Comparison of ENCODE assay signal across 24 cellular contexts in the genomic region with DNA sequence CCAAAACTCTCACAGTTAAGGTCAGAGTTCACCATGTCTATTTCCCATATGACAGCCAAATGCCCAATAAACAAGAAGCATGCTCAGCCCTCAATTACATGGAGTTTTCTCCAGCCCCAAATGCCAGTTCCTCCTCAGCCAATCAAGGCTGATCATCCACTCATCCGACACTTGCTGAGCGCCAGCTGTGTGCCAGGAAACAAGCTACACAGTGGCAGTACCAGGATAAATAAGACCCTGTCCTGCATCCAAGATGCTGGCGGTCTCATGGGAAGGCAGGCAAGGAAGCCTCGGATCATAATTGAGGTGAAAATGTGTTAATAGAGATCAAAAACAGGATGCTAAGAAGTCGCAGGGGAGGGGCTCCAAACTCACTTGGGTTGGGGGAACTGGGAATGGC. TPM values are rescaled to one million over a fixed set of nuclear protein-coding genes. Genes with fewer than 3 reads are reported as not detected.
DNase-seq lines count a peak whose midpoint lies in the region; ATAC-seq, FAIRE-seq and TF ChIP-seq lines count a peak whose summit lies in the region.
"Had no signal": no experiment of that assay in that cellular context is flagged by ENCODE, and none has a peak within 500 bp of the region (broad histone marks: within the 10 kb centered on the region; RNA-seq: fewer than 3 reads in every experiment).

No MANE protein-coding gene starts in this region.

- RAD21 ChIA-PET in GM12878 (lab: Charles Lee; ENCODE audit: unreplicated experiment): no interaction called here

- H2AFZ ChIP-seq in GM12878 (ENCODE audit: control insufficient read depth, low read depth, low read length): no peak overlapping the region

- H3K9ac ChIP-seq in BLaER1: no peak overlapping the region
- no peak overlapping the region for H3K9ac ChIP-seq in GM12878 (ENCODE audit: control insufficient read depth, insufficient read depth, low read length)

- SMC1A ChIA-PET in GM12878 (lab: Charles Lee; ENCODE audit: uncharacterized antibody, unreplicated experiment): interaction anchor here (1.3 to 1.7 kb wide), 2 partner anchors 19 to 153 kb away, joined by 4 to 5 read pairs; no protein-coding TSS in a partner anchor

- H3K4me1 Mint-ChIP-seq in CD4-positive, alpha-beta memory T cell: peaks cover 43 to 64% (median 53%) of the 10 kb centered on the region in 4 donors

- POLR2A ChIA-PET in CD4-positive, alpha-beta memory T cell (lab: Charles Lee; ENCODE audit: partially characterized antibody): no interaction called here
- POLR2A ChIA-PET in GM12878 (lab: Charles Lee): no interaction called here

- no peak overlapping the region for H3K4me3 Mint-ChIP-seq in CD4-positive, alpha-beta memory T cell

- TF ChIP-seq POLR2A in GM12878 (IDR thresholded peaks at IDR 0.05; ENCODE audit: low read depth, low read length): no peak

- in situ Hi-C loops in GM12878 (cut with MboI): no loop called here

- H3K4me3 ChIP-seq in BLaER1 (no peak overlapping the region), GM12878 (no peak overlapping the region), right atrium auricular region (no peak overlapping the region), left ventricle myocardium inferior (no peak overlapping the region)
- H3K4me3 ChIP-seq in CD4-positive, alpha-beta memory T cell (ENCODE audit: low read length in 2 of 2): no peak overlapping the region
- H3K4me3 ChIP-seq: ovary, suprapubic skin had no signal

- peaks cover 24% of the 10 kb centered on the region for H3K79me2 ChIP-seq in GM12878 (ENCODE audit: control insufficient read depth, insufficient read depth, low read length)

- peaks cover 59% of the 10 kb centered on the region for H3K36me3 ChIP-seq in BLaER1
- peaks cover 28% of the 10 kb centered on the region for H3K36me3 ChIP-seq in CD4-positive, alpha-beta memory T cell (ENCODE audit: insufficient read depth, low read length)
- H3K36me3 ChIP-seq in GM12878 (ENCODE audit: control insufficient read depth in 2 of 2, insufficient read depth in 2 of 2, low read length in 1 of 2): peaks cover 10 to 25% of the 10 kb centered on the region in 2 experiments
- peaks cover 14% of the 10 kb centered on the region for H3K36me3 ChIP-seq in right atrium auricular region
- H3K36me3 ChIP-seq in left ventricle myocardium inferior: peaks cover 40% of the 10 kb centered on the region
- H3K36me3 ChIP-seq: ovary had no signal

- no peak for DNase-seq in CD4-positive, alpha-beta memory T cell
- DNase-seq in GM12878 (ENCODE audit: low read depth, low spot score): no peak
- DNase-seq in pons (ENCODE audit: low spot score): peak; percentile 65
- no peak for DNase-seq in right atrium auricular region (ENCODE audit: low spot score)
- DNase-seq in DMS153 treated with DMSO at 0.1 percent for 48 hours (lab: John Stamatoyannopoulos, UW; ENCODE audit: unreplicated experiment): no peak
- no peak for DNase-seq in left ventricle myocardium inferior
- DNase-seq: activated CD4-positive, alpha-beta T cell treated with anti-CD3 and anti-CD28 coated beads, Interleukin-2, amount 50 U/mL, for 48 hours; amniotic stem cell; Caco-2; mesenchymal stem cell; NCI-H1048; NCI-H187 treated with DMSO at 0.1 percent for 48 hours; NCI-H2227 treated with DMSO at 0.1 percent for 48 hours; ovary had no signal

- H3K9me3 ChIP-seq in BLaER1 (peaks cover 23% of the 10 kb centered on the region), GM12878 (replicated peaks; ENCODE audit: control insufficient read depth, insufficient read depth, low read length) (peaks cover 10% of the 10 kb centered on the region; the same call in 2 of the 3 replicates), right atrium auricular region (no peaks in the 10 kb centered on the region), left ventricle myocardium inferior (replicated peaks) (peaks cover 4% of the 10 kb centered on the region)
- no peaks in the 10 kb centered on the region for H3K9me3 ChIP-seq in CD4-positive, alpha-beta memory T cell (ENCODE audit: control insufficient read depth in 1 of 2, low read length in 2 of 2)
- H3K9me3 ChIP-seq: Caco-2, ovary, suprapubic skin had no signal

- FAIRE-seq in GM12878 (lab: Jason Lieb, UNC): no peak
- FAIRE-seq: H1 had no signal

- ATAC-seq in GM12878: no peak
- ATAC-seq: sciatic nerve, SK-N-SH treated with all-trans-retinoic acid at 6 μM for 48 hours had no signal

- H3K36me3 Mint-ChIP-seq in CD4-positive, alpha-beta memory T cell: peaks cover 30 to 42% of the 10 kb centered on the region in 2 donors

- TF ChIP-seq EP300 in GM12878 (IDR thresholded peaks at IDR 0.05; ENCODE audit: borderline replicate concordance in 1 of 2, control insufficient read depth in 1 of 2, low read depth in 2 of 2, low read length in 2 of 2): no peak

- peak overlapping the region; percentile 1; the same call in 1 of the 2 replicates for H3K27ac ChIP-seq in BLaER1
- H3K27ac ChIP-seq in CD4-positive, alpha-beta memory T cell (ENCODE audit: low read depth, low read length): no peak overlapping the region
- H3K27ac ChIP-seq in GM12878 (ENCODE audit: control insufficient read depth, insufficient read depth): no peak overlapping the region
- H3K27ac ChIP-seq in right atrium auricular region: no peak overlapping the region
- H3K27ac ChIP-seq in left ventricle myocardium inferior (replicated peaks): no peak overlapping the region
- H3K27ac ChIP-seq: ovary, suprapubic skin, VCaP had no signal

- H4K20me1 ChIP-seq in BLaER1: peaks cover 68% of the 10 kb centered on the region
- H4K20me1 ChIP-seq in GM12878 (ENCODE audit: control insufficient read depth, insufficient read depth): no peaks in the 10 kb centered on the region

- peak overlapping the region in 4 of 7 donors; percentile 36 to 48 (median 42) for H3K27ac Mint-ChIP-seq in CD4-positive, alpha-beta memory T cell

- H3K27me3 ChIP-seq in BLaER1 (no peaks in the 10 kb centered on the region), GM12878 (replicated peaks in 1 of 2; ENCODE audit: control insufficient read depth in 2 of 2, insufficient read depth in 2 of 2, low read length in 1 of 2) (no peaks in the 10 kb centered on the region), right atrium auricular region (no peaks in the 10 kb centered on the region), left ventricle myocardium inferior (ENCODE audit: low read depth) (no peaks in the 10 kb centered on the region)
- no peaks in the 10 kb centered on the region for H3K27me3 ChIP-seq in CD4-positive, alpha-beta memory T cell (ENCODE audit: insufficient read depth, low read length)
- H3K27me3 ChIP-seq: ovary, suprapubic skin had no signal

- no peak for TF ChIP-seq RAD21 in GM12878 (IDR thresholded peaks at IDR 0.05; ENCODE audit: insufficient read depth, low read depth, low read length)

- no TSS peak for BruUV-seq in GM12878 (replicated peaks; lab: Mats Ljungman, UMichigan)

- CTCF ChIA-PET in CD4-positive, alpha-beta memory T cell (lab: Charles Lee; ENCODE audit: partially characterized antibody): no interaction called here
- CTCF ChIA-PET in GM12878 (lab: Yijun Ruan, JAX): interaction anchor here (1.3 to 2.6 kb wide), 2 partner anchors 9 to 152 kb away, joined by 5 to 6 read pairs; no protein-coding TSS in a partner anchor

- intact Hi-C loops in CD4-positive, alpha-beta memory T cell (cut with micrococcal nuclease): no loop called here
- intact Hi-C loops in GM12878 (cut with micrococcal nuclease; ENCODE audit: unreplicated experiment): loop anchor here (5.0 kb wide), 1 partner anchor 121 kb away; a partner anchor contains a TSS
- intact Hi-C loops in left ventricle myocardium inferior (cut with micrococcal nuclease): no loop called here

- no peaks in the 10 kb centered on the region for H3K27me3 Mint-ChIP-seq in CD4-positive, alpha-beta memory T cell

- peak overlapping the region; percentile 86 for H3K4me2 ChIP-seq in BLaER1
- H3K4me2 ChIP-seq in GM12878 (ENCODE audit: control insufficient read depth, insufficient read depth): no peak overlapping the region

- H3K9me3 Mint-ChIP-seq in CD4-positive, alpha-beta memory T cell: no peaks in the 10 kb centered on the region

- H3K4me1 ChIP-seq in BLaER1: peaks cover 68% of the 10 kb centered on the region
- peaks cover 51% of the 10 kb centered on the region for H3K4me1 ChIP-seq in CD4-positive, alpha-beta memory T cell (ENCODE audit: insufficient read depth, low read length)
- H3K4me1 ChIP-seq in GM12878 (ENCODE audit: control insufficient read depth, insufficient read depth, low read length): peaks cover 45% of the 10 kb centered on the region
- peaks cover 0 to 32% of the 10 kb centered on the region in 2 donors for H3K4me1 ChIP-seq in right atrium auricular region
- H3K4me1 ChIP-seq in left ventricle myocardium inferior: peaks cover 48% of the 10 kb centered on the region
- H3K4me1 ChIP-seq: Caco-2 had no signal

- 87% methylated on average over 5 of the region's 5 CpGs for WGBS in GM12878 (ENCODE audit: insufficient coverage, insufficient replicate concordance, low lambda C conversion rate, missing lambda C conversion rate)

- no peak for TF ChIP-seq CTCF in GM12878 (IDR thresholded peaks at IDR 0.05 in 2 of 3, conservative IDR thresholded peaks at IDR 0.05 in 1 of 3; ENCODE audit: control insufficient read depth in 2 of 3, extremely low read depth in 1 of 3, insufficient read depth in 1 of 3, low read depth in 3 of 3, low read length in 3 of 3)
- no peak for TF ChIP-seq CTCF in right atrium auricular region (IDR thresholded peaks at IDR 0.05)
- TF ChIP-seq CTCF in left ventricle myocardium inferior (IDR thresholded peaks at IDR 0.05; ENCODE audit: borderline replicate concordance): no peak

RNA-seq across cellular contexts. Expression of a gene that starts 7.7 kb away (rescaled TPM):
- 10 to 100 TPM; 52.6 to 61.0 TPM for total RNA-seq in CD4-positive, alpha-beta memory T cell
- 10 to 100 TPM in 1 of 2 donors, 1 to 10 TPM in 1; 5.2 to 24.3 TPM for polyA plus RNA-seq in CD4-positive, alpha-beta memory T cell
- total RNA-seq in GM12878 (2013; cell fraction: nucleolus; rRNA removed): 91.0 and 100 TPM in 2 replicates
- total RNA-seq in GM12878 (2014; rRNA removed) (45.2 and 49.8 TPM in 2 replicates), GM12878 (2014; rRNA removed; fragmentation: Illumina TruSeq; extraction: Trizol) (19.5 and 22.2 TPM in 2 replicates), GM12878 (2021) (51.0 and 59.4 TPM in 2 replicates), right atrium auricular region (10 to 100 TPM; 14.8 to 27.5 TPM), left ventricle myocardium inferior (24.7 TPM)
- polyA plus RNA-seq in GM12878 (2011; ENCODE audit: low read depth): 20.6 TPM
- polyA plus RNA-seq in GM12878 (2011; rRNA removed) (19.4 and 40.4 TPM in 2 replicates), GM12878 (2014; fragmentation: Illumina TruSeq; extraction: Trizol) (3.9 and 11.1 TPM in 2 replicates), GM12878 (2014; fragmentation: Nextera tagmentation; extraction: Ambion mirVana) (1 to 10 TPM in 1 of 2 experiments, under 1 TPM in 1; 0.87 to 4.3 TPM), GM12878 (2014; rRNA removed) (43.7 and 59.6 TPM in 2 replicates), GM12878 (2016; fragmentation: Nextera tagmentation; extraction: Ambion mirVana) (10 to 100 TPM; 36.9 to 44.1 TPM)
- polyA plus RNA-seq in GM12878 (2011; cell fraction: cytosol; rRNA removed): 56.9 and 90.5 TPM in 2 replicates
- 320 and 372 TPM in 2 replicates for polyA plus RNA-seq in GM12878 (2011; cell fraction: nucleus; rRNA removed)
- 33.1 and 40.1 TPM in 2 replicates for polyA plus RNA-seq in GM12878 (2012)
- polyA minus RNA-seq in GM12878 (2011; rRNA and poly(A)+ RNA removed): 44.9 and 67.3 TPM in 2 replicates
- 24.6 and 29.4 TPM in 2 replicates for polyA minus RNA-seq in GM12878 (2011; cell fraction: cytosol; rRNA and poly(A)+ RNA removed)
- 41.5 and 74.8 TPM in 2 replicates for polyA minus RNA-seq in GM12878 (2011; cell fraction: nucleus; rRNA and poly(A)+ RNA removed)

RNA-seq across cellular contexts. Expression of a gene that starts 35.9 kb away (rescaled TPM):
- not detected for total RNA-seq in CD4-positive, alpha-beta memory T cell
- polyA plus RNA-seq in CD4-positive, alpha-beta memory T cell: not detected
- not detected in 2 replicates for total RNA-seq in GM12878 (2013; cell fraction: nucleolus; rRNA removed)
- total RNA-seq in GM12878 (2014; rRNA removed) (not detected in 2 replicates), GM12878 (2014; rRNA removed; fragmentation: Illumina TruSeq; extraction: Trizol) (not detected in 2 replicates), GM12878 (2021) (not detected in 2 replicates), right atrium auricular region (under 1 TPM in 1 of 2 donors, not detected in 1; 0.31 TPM), left ventricle myocardium inferior (1.0 TPM)
- polyA plus RNA-seq in GM12878 (2011; ENCODE audit: low read depth): not detected
- polyA plus RNA-seq in GM12878 (2011; rRNA removed) (0.03 TPM in 1 of 2 replicates, not detected in the other), GM12878 (2014; fragmentation: Illumina TruSeq; extraction: Trizol) (not detected in 2 replicates), GM12878 (2014; fragmentation: Nextera tagmentation; extraction: Ambion mirVana) (not detected), GM12878 (2014; rRNA removed) (0.06 TPM in 1 of 2 replicates, not detected in the other), GM12878 (2016; fragmentation: Nextera tagmentation; extraction: Ambion mirVana) (not detected)
- polyA plus RNA-seq in GM12878 (2011; cell fraction: cytosol; rRNA removed): 0.01 and 0.02 TPM in 2 replicates
- 0.03 TPM in 1 of 2 replicates, not detected in the other for polyA plus RNA-seq in GM12878 (2011; cell fraction: nucleus; rRNA removed)
- not detected in 2 replicates for polyA plus RNA-seq in GM12878 (2012)
- polyA minus RNA-seq in GM12878 (2011; rRNA and poly(A)+ RNA removed): not detected in 2 replicates
- not detected in 2 replicates for polyA minus RNA-seq in GM12878 (2011; cell fraction: cytosol; rRNA and poly(A)+ RNA removed)
- not detected in 2 replicates for polyA minus RNA-seq in GM12878 (2011; cell fraction: nucleus; rRNA and poly(A)+ RNA removed)
- total RNA-seq: Daoy; H1; myocyte; OCI-LY7; ovary; suprapubic skin; T-helper 2 cell treated with Interferon-gamma antibody and Interleukin-4, amounts not matched to agents 100 ng/mL and 5 ng/mL, for 36 hours had no signal
- polyA plus RNA-seq: H1, ovary had no signal

RNA-seq across cellular contexts. Expression of a gene that starts 49.7 kb away (rescaled TPM):
- not detected for total RNA-seq in CD4-positive, alpha-beta memory T cell
- not detected for polyA plus RNA-seq in CD4-positive, alpha-beta memory T cell
- not detected in 2 replicates for total RNA-seq in GM12878 (2013; cell fraction: nucleolus; rRNA removed)
- not detected in 2 replicates for total RNA-seq in GM12878 (2014; rRNA removed)
- total RNA-seq in GM12878 (2014; rRNA removed; fragmentation: Illumina TruSeq; extraction: Trizol): not detected in 2 replicates
- total RNA-seq in GM12878 (2021): 0.21 TPM in 1 of 2 replicates, not detected in the other
- not detected for polyA plus RNA-seq in GM12878 (2011; ENCODE audit: low read depth)
- not detected in 2 replicates for polyA plus RNA-seq in GM12878 (2011; rRNA removed)
- polyA plus RNA-seq in GM12878 (2011; cell fraction: cytosol; rRNA removed): not detected in 2 replicates
- not detected in 2 replicates for polyA plus RNA-seq in GM12878 (2011; cell fraction: nucleus; rRNA removed)
- 0.08 and 0.27 TPM in 2 replicates for polyA plus RNA-seq in GM12878 (2012)
- polyA plus RNA-seq in GM12878 (2014; fragmentation: Illumina TruSeq; extraction: Trizol): not detected in 2 replicates
- not detected for polyA plus RNA-seq in GM12878 (2014; fragmentation: Nextera tagmentation; extraction: Ambion mirVana)
- not detected in 2 replicates for polyA plus RNA-seq in GM12878 (2014; rRNA removed)
- under 1 TPM in 1 of 2 experiments, not detected in 1; 0.34 TPM for polyA plus RNA-seq in GM12878 (2016; fragmentation: Nextera tagmentation; extraction: Ambion mirVana)
- polyA minus RNA-seq in GM12878 (2011; rRNA and poly(A)+ RNA removed): not detected in 2 replicates
- not detected in 2 replicates for polyA minus RNA-seq in GM12878 (2011; cell fraction: cytosol; rRNA and poly(A)+ RNA removed)
- 0.12 TPM in 1 of 2 replicates, not detected in the other for polyA minus RNA-seq in GM12878 (2011; cell fraction: nucleus; rRNA and poly(A)+ RNA removed)
- total RNA-seq in right atrium auricular region: 1,000 to 10,000 TPM; 1,082 to 1,229 TPM
- total RNA-seq in left ventricle myocardium inferior: 4,061 TPM
- total RNA-seq: Caco-2; H1; OCI-LY7; T-helper 2 cell treated with Interferon-gamma antibody and Interleukin-4, amounts not matched to agents 100 ng/mL and 5 ng/mL, for 36 hours had no signal
- polyA plus RNA-seq: H1 had no signal

RNA-seq across cellular contexts. Expression of a gene that starts 53.7 kb away (rescaled TPM):
- total RNA-seq in CD4-positive, alpha-beta memory T cell: not detected
- not detected for polyA plus RNA-seq in CD4-positive, alpha-beta memory T cell
- 1.7 and 1.8 TPM in 2 replicates for total RNA-seq in GM12878 (2013; cell fraction: nucleolus; rRNA removed)
- not detected in 2 replicates for total RNA-seq in GM12878 (2014; rRNA removed)
- not detected in 2 replicates for total RNA-seq in GM12878 (2014; rRNA removed; fragmentation: Illumina TruSeq; extraction: Trizol)
- 0.08 TPM in 1 of 2 replicates, not detected in the other for total RNA-seq in GM12878 (2021)
- 0.13 TPM for polyA plus RNA-seq in GM12878 (2011; ENCODE audit: low read depth)
- 0.05 and 0.06 TPM in 2 replicates for polyA plus RNA-seq in GM12878 (2011; rRNA removed)
- polyA plus RNA-seq in GM12878 (2011; cell fraction: cytosol; rRNA removed): 0.04 and 0.25 TPM in 2 replicates
- 1.8 and 2.5 TPM in 2 replicates for polyA plus RNA-seq in GM12878 (2011; cell fraction: nucleus; rRNA removed)
- polyA plus RNA-seq in GM12878 (2012): 0.25 and 0.26 TPM in 2 replicates
- not detected in 2 replicates for polyA plus RNA-seq in GM12878 (2014; fragmentation: Illumina TruSeq; extraction: Trizol)
- under 1 TPM in 1 of 2 experiments, not detected in 1; 0.02 TPM for polyA plus RNA-seq in GM12878 (2014; fragmentation: Nextera tagmentation; extraction: Ambion mirVana)
- 0.10 and 0.23 TPM in 2 replicates for polyA plus RNA-seq in GM12878 (2014; rRNA removed)
- under 1 TPM in 1 of 2 experiments, not detected in 1; 0.15 TPM for polyA plus RNA-seq in GM12878 (2016; fragmentation: Nextera tagmentation; extraction: Ambion mirVana)
- polyA minus RNA-seq in GM12878 (2011; rRNA and poly(A)+ RNA removed): 0.52 TPM in 1 of 2 replicates, not detected in the other
- not detected in 2 replicates for polyA minus RNA-seq in GM12878 (2011; cell fraction: cytosol; rRNA and poly(A)+ RNA removed)
- 0.19 and 1.2 TPM in 2 replicates for polyA minus RNA-seq in GM12878 (2011; cell fraction: nucleus; rRNA and poly(A)+ RNA removed)
- total RNA-seq in right atrium auricular region: under 1 TPM in 1 of 2 donors, not detected in 1; 0.20 TPM
- total RNA-seq in left ventricle myocardium inferior: 0.16 TPM
- total RNA-seq: Caco-2; Daoy; OCI-LY7; T-helper 2 cell treated with Interferon-gamma antibody and Interleukin-4, amounts not matched to agents 100 ng/mL and 5 ng/mL, for 36 hours had no signal

Comparison
In these comparisons a context has a peak if more than half of its experiments do, and no peak if none do; other contexts are left out.
1. RNA of a gene that starts 49.7 kb away (total RNA-seq): 4,061 TPM in left ventricle myocardium inferior (single experiment) and 1,082 to 1,229 TPM in right atrium auricular region; not detected in CD4-positive, alpha-beta memory T cell and 0.21 TPM in GM12878; every median in the first group is over 100 times any median in the second.